Comparison of ENCODE assay signal across 2 cellular contexts in genomic region chr3:139499536-139499935, GRCh38.
TF ChIP-seq lines count a peak whose summit lies in the region.

No MANE protein-coding gene starts in this region.

TF ChIP-seq in HEK293, 187 proteins besides CTCF, POLR2A, EP300 and RAD21:
- TF ChIP-seq PBX3 (CRISPR knock-in tag; IDR thresholded peaks at IDR 0.05) (no peak), BCL6B (tag by site-specific recombination; IDR thresholded peaks at IDR 0.05) (0 out of 2 replicates have a peak, but pooled peaks have one; percentile 41), ZBTB21 (tag by site-specific recombination; IDR thresholded peaks at IDR 0.05) (no peak)

TF ChIP-seq in HepG2, 621 proteins besides CTCF, POLR2A, EP300 and RAD21:
- TF ChIP-seq ZNF263 (CRISPR knock-in tag; IDR thresholded peaks at IDR 0.05): no peak
- no peak for TF ChIP-seq ZSCAN29 (CRISPR knock-in tag; conservative IDR thresholded peaks at IDR 0.05)
- TF ChIP-seq BCL6 (CRISPR knock-in tag; IDR thresholded peaks at IDR 0.05): peak; percentile 71
- no peak for TF ChIP-seq KDM5A (IDR thresholded peaks at IDR 0.05; ENCODE audit: borderline replicate concordance, low read length)
